Comparison of ENCODE assay signal across 1 cellular context in genomic region chr3:29344986-29345385, GRCh38.
TF ChIP-seq lines count a peak whose summit lies in the region.

No MANE protein-coding gene starts in this region.

TF ChIP-seq in H1, 55 proteins besides CTCF, POLR2A, EP300 and RAD21 (continued from another document):
- TF ChIP-seq CHD7 (IDR thresholded peaks at IDR 0.05; ENCODE audit: insufficient replicate concordance, low read length): no peak
- no peak for TF ChIP-seq ATF3 (IDR thresholded peaks at IDR 0.05; ENCODE audit: insufficient read depth, low read depth, low read length)
